ENCODE assay signal across 8 cellular contexts in genomic region chr17:7842950-7843535, GRCh38. TPM values are rescaled to one million over a fixed set of nuclear protein-coding genes. Genes with fewer than 3 reads are reported as not detected.
A peak's percentile ranks its signal among the peaks of the same experiment; 100 is the strongest.
DNase-seq lines count a peak whose midpoint lies in the region; ATAC-seq and TF ChIP-seq lines count a peak whose summit lies in the region.

No MANE protein-coding gene starts in this region.

- peaks cover 34% of the 10 kb centered on the region for H3K36me3 Mint-ChIP-seq in activated CD4-positive, alpha-beta T cell treated with anti-CD3 and anti-CD28 coated beads for 36 hours (ENCODE audit: low read depth)
- peaks cover 15% of the 10 kb centered on the region for H3K36me3 Mint-ChIP-seq in activated CD4-positive, alpha-beta memory T cell treated with anti-CD3 and anti-CD28 coated beads, Interleukin-2, amount 10 ng/mL, durations not matched to agents 7 days and 5 days (ENCODE audit: low read depth)

- CTCF ChIA-PET in activated CD4-positive, alpha-beta T cell treated with anti-CD3 and anti-CD28 coated beads for 36 hours (lab: Charles Lee), result interaction anchor here (1.1 to 1.7 kb wide), 3 partner anchors 8 to 294 kb away, joined by 3 to 8 read pairs (median 3); no protein-coding TSS in a partner anchor
- CTCF ChIA-PET in activated CD4-positive, alpha-beta memory T cell treated with anti-CD3 and anti-CD28 coated beads, Interleukin-2, amount 10 ng/mL, durations not matched to agents 7 days and 5 days (lab: Charles Lee), result interaction anchor here (0.6 to 4.2 kb wide), 4 partner anchors 8 to 407 kb away, joined by 3 to 18 read pairs (median 8); partner anchors contain the start of gene NAA38

- H3K9me3 Mint-ChIP-seq in activated CD4-positive, alpha-beta T cell treated with anti-CD3 and anti-CD28 coated beads for 36 hours (ENCODE audit: low read depth), result no peaks in the 10 kb centered on the region
- H3K9me3 Mint-ChIP-seq in activated CD4-positive, alpha-beta memory T cell treated with anti-CD3 and anti-CD28 coated beads, Interleukin-2, amount 10 ng/mL, durations not matched to agents 7 days and 5 days, result no peaks in the 10 kb centered on the region

- H3K4me1 Mint-ChIP-seq in activated CD4-positive, alpha-beta T cell treated with anti-CD3 and anti-CD28 coated beads for 36 hours, result peaks cover 48% of the 10 kb centered on the region
- peaks cover 45% of the 10 kb centered on the region for H3K4me1 Mint-ChIP-seq in activated CD4-positive, alpha-beta memory T cell treated with anti-CD3 and anti-CD28 coated beads, Interleukin-2, amount 10 ng/mL, durations not matched to agents 7 days and 5 days

- H3K9me3 ChIP-seq in muscle layer of duodenum (ENCODE audit: control insufficient read depth in 1 of 2, low read length in 2 of 2) (no peaks in the 10 kb centered on the region), transverse colon (no peaks in the 10 kb centered on the region)

- H3K27me3 ChIP-seq in muscle layer of duodenum (ENCODE audit: low read depth, low read length) (no peaks in the 10 kb centered on the region), transverse colon (no peaks in the 10 kb centered on the region)

- H3K27ac ChIP-seq in muscle layer of duodenum (ENCODE audit: low read length) (peak overlapping the region; percentile 99), transverse colon (peak overlapping the region; percentile 97 to 99 (median 99))

- H3K4me1 ChIP-seq in muscle layer of duodenum (ENCODE audit: control insufficient read depth in 1 of 2, insufficient read depth in 2 of 2, low read length in 2 of 2) (peaks cover 27 to 38% of the 10 kb centered on the region in 2 donors), transverse colon (peaks cover 32 to 65% (median 41%) of the 10 kb centered on the region in 4 donors)

- POLR2A ChIA-PET in activated CD4-positive, alpha-beta T cell treated with anti-CD3 and anti-CD28 coated beads for 36 hours (lab: Charles Lee), result interaction anchor here (0.5 to 1.1 kb wide), 2 partner anchors 157 to 402 kb away, joined by 3 to 6 read pairs; no protein-coding TSS in a partner anchor
- POLR2A ChIA-PET in activated CD4-positive, alpha-beta memory T cell treated with anti-CD3 and anti-CD28 coated beads, Interleukin-2, amount 10 ng/mL, durations not matched to agents 7 days and 5 days (lab: Charles Lee), result interaction anchor here (0.9 to 5.2 kb wide), 13 partner anchors 8 to 321 kb away, joined by 3 to 38 read pairs (median 4); partner anchors contain the start of genes CHD3, CYB5D1, KDM6B and MPDU1

- in situ Hi-C loops in transverse colon (cut with MboI; ENCODE audit: low pct_ligation_motif_present in 1 of 4, low pct_unique_long_range_greater_than_20kb in 1 of 4, low sequenced_read_pairs in 3 of 4), result no loop called here

- intact Hi-C loops in activated CD4-positive, alpha-beta T cell treated with anti-CD3 and anti-CD28 coated beads for 36 hours (cut with DNase I, micrococcal nuclease), result loop anchor here (1.0 to 10.0 kb wide), 23 partner anchors 8 to 828 kb away; partner anchors contain the start of genes POLR2A (in 2 of the 2), WRAP53 (in 2 of the 2), CTC1 (in 1 of the 2) and CTDNEP1 (in 1 of the 2)
- intact Hi-C loops in transverse colon (cut with DNase I; ENCODE audit: low total_unique reads), result loop anchor here (2.0 to 5.0 kb wide), 2 partner anchors 14 to 601 kb away; partner anchors contain the start of genes GABARAP and NAA38

- TF ChIP-seq EP300 in transverse colon (IDR thresholded peaks at IDR 0.05; ENCODE audit: low read depth), result peak; percentile 65

- 0 to 1% methylated on average over 6 to 27 of the region's 27 CpGs for WGBS in transverse colon (ENCODE audit: low coverage in 1 of 2), 2 donors

- no peak for ATAC-seq in activated CD4-positive, alpha-beta T cell treated with anti-CD3 and anti-CD28 coated beads for 36 hours
- ATAC-seq in esophagus mucosa, result peak; percentile 10

- H3K4me3 ChIP-seq in muscle layer of duodenum (ENCODE audit: low read depth in 1 of 2, low read length in 2 of 2) (peak overlapping the region; percentile 82 to 89), transverse colon (peak overlapping the region; percentile 45 to 78 (median 59))

- TF ChIP-seq CTCF in transverse colon (IDR thresholded peaks at IDR 0.05), result no peak

- no peaks in the 10 kb centered on the region for H3K27me3 Mint-ChIP-seq in activated CD4-positive, alpha-beta T cell treated with anti-CD3 and anti-CD28 coated beads for 36 hours
- H3K27me3 Mint-ChIP-seq in activated CD4-positive, alpha-beta memory T cell treated with anti-CD3 and anti-CD28 coated beads, Interleukin-2, amount 10 ng/mL, durations not matched to agents 7 days and 5 days, result no peaks in the 10 kb centered on the region

- DNase-seq in activated CD4-positive, alpha-beta T cell treated with anti-CD3 and anti-CD28 coated beads for 36 hours, result peak; percentile 74
- no peak for DNase-seq in activated CD4-positive, alpha-beta T cell treated with anti-CD3 and anti-CD28 coated beads, Interleukin-2, amount 50 U/mL, for 48 hours
- DNase-seq in Kasumi-1 (lab: John Stamatoyannopoulos, UW) (peak; percentile 50 to 63), transverse colon (peak; percentile 75), NCI-H526 treated with DMSO at 0.1 percent for 48 hours (lab: John Stamatoyannopoulos, UW) (no peak)
- DNase-seq in activated CD4-positive, alpha-beta memory T cell treated with anti-CD3 and anti-CD28 coated beads, Interleukin-2, amount 10 ng/mL, durations not matched to agents 7 days and 5 days, result no peak

- peaks cover 3 to 55% of the 10 kb centered on the region in 2 donors for H3K36me3 ChIP-seq in muscle layer of duodenum (ENCODE audit: control insufficient read depth in 1 of 2, insufficient read depth in 2 of 2, low read length in 2 of 2)
- peaks cover 0 to 25% (median 6%) of the 10 kb centered on the region in 4 donors for H3K36me3 ChIP-seq in transverse colon

- peak overlapping the region; percentile 96 for H3K27ac Mint-ChIP-seq in activated CD4-positive, alpha-beta T cell treated with anti-CD3 and anti-CD28 coated beads for 36 hours
- peak overlapping the region; percentile 97 for H3K27ac Mint-ChIP-seq in activated CD4-positive, alpha-beta memory T cell treated with anti-CD3 and anti-CD28 coated beads, Interleukin-2, amount 10 ng/mL, durations not matched to agents 7 days and 5 days

- H3K4me3 Mint-ChIP-seq in activated CD4-positive, alpha-beta T cell treated with anti-CD3 and anti-CD28 coated beads for 36 hours, result peak overlapping the region; percentile 97
- H3K4me3 Mint-ChIP-seq in activated CD4-positive, alpha-beta memory T cell treated with anti-CD3 and anti-CD28 coated beads, Interleukin-2, amount 10 ng/mL, durations not matched to agents 7 days and 5 days, result peak overlapping the region; percentile 97

- TF ChIP-seq POLR2A in transverse colon (IDR thresholded peaks at IDR 0.05), result no peak

RNA-seq across cellular contexts. Expression of gene KDM6B, which starts 9.0 kb away (rescaled TPM):
- total RNA-seq in activated CD4-positive, alpha-beta T cell treated with anti-CD3 and anti-CD28 coated beads for 36 hours, result 10 to 100 TPM; 37.3 to 46.2 TPM
- total RNA-seq in activated CD4-positive, alpha-beta memory T cell treated with anti-CD3 and anti-CD28 coated beads, Interleukin-2, amount 10 ng/mL, durations not matched to agents 7 days and 5 days, result 10 to 100 TPM; 20.9 to 23.7 TPM
- total RNA-seq in esophagus mucosa, result 16.7 TPM
- total RNA-seq in transverse colon, result 10 to 100 TPM; 18.3 to 33.7 (median 30.2) TPM

RNA-seq across cellular contexts. Expression of gene TMEM88, which starts 11.8 kb away (rescaled TPM):
- 1 to 10 TPM; 3.5 to 5.6 TPM for total RNA-seq in activated CD4-positive, alpha-beta T cell treated with anti-CD3 and anti-CD28 coated beads for 36 hours
- 1 to 10 TPM in 1 of 2 experiments, under 1 TPM in 1; 0.78 to 1.5 TPM for total RNA-seq in activated CD4-positive, alpha-beta memory T cell treated with anti-CD3 and anti-CD28 coated beads, Interleukin-2, amount 10 ng/mL, durations not matched to agents 7 days and 5 days
- total RNA-seq in esophagus mucosa (1.7 TPM), transverse colon (10 to 100 TPM in 1 of 4 donors, 1 to 10 TPM in 3; 2.4 to 13.1 (median 6.8) TPM)

RNA-seq across cellular contexts. Expression of gene NAA38, which starts 14.3 kb away (rescaled TPM):
- total RNA-seq in activated CD4-positive, alpha-beta T cell treated with anti-CD3 and anti-CD28 coated beads for 36 hours, result 10 to 100 TPM; 64.7 to 79.8 TPM
- total RNA-seq in activated CD4-positive, alpha-beta memory T cell treated with anti-CD3 and anti-CD28 coated beads, Interleukin-2, amount 10 ng/mL, durations not matched to agents 7 days and 5 days, result 10 to 100 TPM; 69.8 to 76.9 TPM
- 93.3 TPM for total RNA-seq in esophagus mucosa
- total RNA-seq in transverse colon, result 10 to 100 TPM; 59.8 to 95.3 (median 86.5) TPM

RNA-seq across cellular contexts. Expression of gene CYB5D1, which starts 14.8 kb away (rescaled TPM):
- 10 to 100 TPM; 12.5 to 12.6 TPM for total RNA-seq in activated CD4-positive, alpha-beta T cell treated with anti-CD3 and anti-CD28 coated beads for 36 hours
- 1 to 10 TPM; 5.3 to 7.5 TPM for total RNA-seq in activated CD4-positive, alpha-beta memory T cell treated with anti-CD3 and anti-CD28 coated beads, Interleukin-2, amount 10 ng/mL, durations not matched to agents 7 days and 5 days
- total RNA-seq in esophagus mucosa (7.6 TPM), transverse colon (10 to 100 TPM in 1 of 4 donors, 1 to 10 TPM in 2, not detected in 1; 4.9 to 50.4 (median 9.6) TPM)

RNA-seq across cellular contexts. Expression of gene CHD3, which starts 45.5 kb away (rescaled TPM):
- total RNA-seq in activated CD4-positive, alpha-beta T cell treated with anti-CD3 and anti-CD28 coated beads for 36 hours, result 100 to 1,000 TPM; 145 to 161 TPM
- total RNA-seq in activated CD4-positive, alpha-beta memory T cell treated with anti-CD3 and anti-CD28 coated beads, Interleukin-2, amount 10 ng/mL, durations not matched to agents 7 days and 5 days, result 100 to 1,000 TPM; 127 to 131 TPM
- total RNA-seq in esophagus mucosa (50.7 TPM), transverse colon (10 to 100 TPM; 53.0 to 71.6 (median 62.0) TPM)

Comparison
In these comparisons a context has a peak if more than half of its experiments do, and no peak if none do; other contexts are left out.
1. DNase-seq: peak in activated CD4-positive, alpha-beta T cell treated with anti-CD3 and anti-CD28 coated beads for 36 hours (single experiment), Kasumi-1 (2 of 2) and transverse colon (single experiment); none in activated CD4-positive, alpha-beta T cell treated with anti-CD3 and anti-CD28 coated beads, Interleukin-2, amount 50 U/mL, for 48 hours (0 of 2), activated CD4-positive, alpha-beta memory T cell treated with anti-CD3 and anti-CD28 coated beads, Interleukin-2, amount 10 ng/mL, durations not matched to agents 7 days and 5 days (single experiment) and NCI-H526 treated with DMSO at 0.1 percent for 48 hours (single experiment).